ENCODE assay signal across 8 cellular contexts in genomic region chr7:27130540-27131389, GRCh38. TPM values are rescaled to one million over a fixed set of nuclear protein-coding genes. Genes with fewer than 3 reads are reported as not detected.
DNase-seq lines count a peak whose midpoint lies in the region; ATAC-seq lines count a peak whose summit lies in the region.

HOXA4 (minus strand) TSS chr7:27130757; CDS start chr7:27130733, 24 bp downstream.

- no peaks in the 10 kb centered on the region for H3K9me3 Mint-ChIP-seq in activated CD8-positive, alpha-beta T cell treated with anti-CD3 and anti-CD28 coated beads, Interleukin-2, amount 10 ng/mL, durations not matched to agents 7 days and 5 days (ENCODE audit: insufficient read depth)
- no peaks in the 10 kb centered on the region for H3K9me3 Mint-ChIP-seq in effector memory CD8-positive, alpha-beta T cell

- no peaks in the 10 kb centered on the region for H3K36me3 Mint-ChIP-seq in activated CD8-positive, alpha-beta T cell treated with anti-CD3 and anti-CD28 coated beads, Interleukin-2, amount 10 ng/mL, durations not matched to agents 7 days and 5 days (ENCODE audit: low read depth)
- peaks cover 6% of the 10 kb centered on the region for H3K36me3 Mint-ChIP-seq in effector memory CD8-positive, alpha-beta T cell (ENCODE audit: insufficient read depth)

- peak within 1 kb of the TSS; percentile 57 for H3K4me3 Mint-ChIP-seq in activated CD8-positive, alpha-beta T cell treated with anti-CD3 and anti-CD28 coated beads, Interleukin-2, amount 10 ng/mL, durations not matched to agents 7 days and 5 days
- H3K4me3 Mint-ChIP-seq in effector memory CD8-positive, alpha-beta T cell: peak within 1 kb of the TSS; percentile 61 to 65

- CTCF ChIA-PET in activated CD8-positive, alpha-beta T cell treated with anti-CD3 and anti-CD28 coated beads, Interleukin-2, amount 10 ng/mL, durations not matched to agents 7 days and 5 days (lab: Charles Lee): interaction anchor here (1.2 to 2.1 kb wide), 3 partner anchors 13 to 34 kb away, joined by 3 to 6 read pairs (median 3); partner anchors contain the start of gene HOXA5

- ATAC-seq in GM18498 (IDR thresholded peaks at IDR 0.05; ENCODE audit: unreplicated experiment): peak; percentile 85
- peak; percentile 93 for ATAC-seq in activated CD8-positive, alpha-beta T cell treated with anti-CD3 and anti-CD28 coated beads, Interleukin-2, amount 10 ng/mL, durations not matched to agents 7 days and 5 days
- peak; percentile 93 for ATAC-seq in effector memory CD8-positive, alpha-beta T cell (replicated peaks)
- no peak for ATAC-seq in HG03378 (IDR thresholded peaks at IDR 0.05; ENCODE audit: unreplicated experiment)
- ATAC-seq in GM21447 (IDR thresholded peaks at IDR 0.05; ENCODE audit: unreplicated experiment): no peak

- H3K27ac Mint-ChIP-seq in activated CD8-positive, alpha-beta T cell treated with anti-CD3 and anti-CD28 coated beads, Interleukin-2, amount 10 ng/mL, durations not matched to agents 7 days and 5 days: no peak within 1 kb of the TSS
- H3K27ac Mint-ChIP-seq in effector memory CD8-positive, alpha-beta T cell: peak within 1 kb of the TSS in 1 of 2 donors; percentile 6

- POLR2A ChIA-PET in activated CD8-positive, alpha-beta T cell treated with anti-CD3 and anti-CD28 coated beads, Interleukin-2, amount 10 ng/mL, durations not matched to agents 7 days and 5 days (lab: Charles Lee): interaction anchor here (1.0 kb wide), 1 partner anchor 9 kb away, joined by 3 read pairs; no protein-coding TSS in a partner anchor

- peaks cover 18% of the 10 kb centered on the region for H3K4me1 Mint-ChIP-seq in activated CD8-positive, alpha-beta T cell treated with anti-CD3 and anti-CD28 coated beads, Interleukin-2, amount 10 ng/mL, durations not matched to agents 7 days and 5 days (ENCODE audit: low read depth)
- H3K4me1 Mint-ChIP-seq in effector memory CD8-positive, alpha-beta T cell (ENCODE audit: low read depth in 2 of 2): no peaks in the 10 kb centered on the region

- peaks cover 51% of the 10 kb centered on the region for H3K27me3 Mint-ChIP-seq in activated CD8-positive, alpha-beta T cell treated with anti-CD3 and anti-CD28 coated beads, Interleukin-2, amount 10 ng/mL, durations not matched to agents 7 days and 5 days (ENCODE audit: low read depth)
- peaks cover 65 to 70% of the 10 kb centered on the region in 2 donors for H3K27me3 Mint-ChIP-seq in effector memory CD8-positive, alpha-beta T cell

- DNase-seq in NCI-H2171 (lab: John Stamatoyannopoulos, UW) (peak; percentile 94), mucosa of gallbladder (ENCODE audit: low spot score) (peak; percentile 72)
- peak; percentile 72 for DNase-seq in activated CD8-positive, alpha-beta T cell treated with anti-CD3 and anti-CD28 coated beads, Interleukin-2, amount 10 ng/mL, durations not matched to agents 7 days and 5 days
- DNase-seq in effector memory CD8-positive, alpha-beta T cell: peak; percentile 65 to 76 (median 74)
- peak; percentile 69 for DNase-seq in stimulated activated CD8-positive, alpha-beta memory T cell treated with anti-CD3 and anti-CD28 coated beads, Interleukin-4, amount 100 ng/mL, for 24 hours (ENCODE audit: low read depth)

RNA-seq across cellular contexts. Expression of gene HOXA4, which starts in this region (rescaled TPM):
- total RNA-seq in activated CD8-positive, alpha-beta T cell treated with anti-CD3 and anti-CD28 coated beads, Interleukin-2, amount 10 ng/mL, durations not matched to agents 7 days and 5 days: not detected
- 2.3 TPM for total RNA-seq in mucosa of gallbladder

Comparison
In these comparisons a context has a peak if more than half of its experiments do, and no peak if none do; other contexts are left out.
1. Peak in DNase-seq and ATAC-seq in activated CD8-positive, alpha-beta T cell treated with anti-CD3 and anti-CD28 coated beads, Interleukin-2, amount 10 ng/mL, durations not matched to agents 7 days and 5 days; RNA of the gene not detected or under 1 TPM.
2. ATAC-seq: peak in GM18498 (single experiment) and effector memory CD8-positive, alpha-beta T cell (single experiment); none in HG03378 (single experiment) and GM21447 (single experiment).
3. Peak in every context shown above with its lines, with median percentiles within 50 percentile points of each other: DNase-seq.